In the genomic region with DNA sequence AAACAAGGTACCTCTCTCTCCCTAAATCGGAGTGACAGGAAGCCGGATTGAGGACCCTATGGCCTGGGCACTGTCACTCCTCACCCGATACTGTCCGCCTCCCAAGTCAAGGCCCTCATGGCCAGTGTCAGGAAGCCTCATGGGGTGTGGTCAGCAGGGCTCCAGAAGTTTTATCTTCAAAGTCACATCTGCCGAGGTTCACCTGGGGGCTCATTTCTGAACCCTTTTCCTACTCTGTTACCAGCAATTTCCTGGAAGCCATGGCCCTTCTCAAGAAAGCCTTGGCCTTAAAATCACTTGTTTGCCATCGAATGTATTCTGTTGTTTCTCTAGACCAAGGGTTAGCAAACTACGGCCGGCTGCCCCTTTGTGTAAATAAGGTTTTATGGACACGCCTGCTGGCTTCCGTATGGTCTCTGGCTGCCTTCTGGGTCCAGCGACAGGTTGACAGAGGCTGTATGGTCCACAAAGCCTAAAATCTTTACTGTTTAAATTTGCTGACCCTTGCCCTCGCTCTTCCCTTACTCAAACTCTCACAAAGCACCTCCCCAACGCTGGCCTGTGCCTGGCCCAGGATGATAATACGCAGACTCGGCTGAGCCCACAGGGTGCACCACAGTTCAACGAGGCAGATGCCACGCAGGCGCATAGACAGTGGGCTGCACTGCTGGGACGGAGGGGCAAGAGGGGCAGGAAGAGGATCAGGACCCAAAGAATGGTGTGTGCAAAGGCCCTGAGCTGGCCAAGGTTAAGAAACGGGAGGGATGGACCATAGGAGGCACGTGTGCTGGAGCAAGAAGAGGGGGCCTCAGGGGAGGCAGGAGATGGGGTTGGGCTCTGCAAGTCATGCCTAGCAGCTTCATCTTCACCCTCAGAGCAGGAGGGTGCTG, we compare ENCODE assay signal across 1 cellular context.
A peak's percentile ranks its signal among the peaks of the same experiment; 100 is the strongest.
TF ChIP-seq lines count a peak whose summit lies in the region.

No MANE protein-coding gene starts in this region.

TF ChIP-seq in K562, 482 proteins besides CTCF, POLR2A, EP300 and RAD21 (continued from another document and continues in another):
- TF ChIP-seq, protein P1, sequence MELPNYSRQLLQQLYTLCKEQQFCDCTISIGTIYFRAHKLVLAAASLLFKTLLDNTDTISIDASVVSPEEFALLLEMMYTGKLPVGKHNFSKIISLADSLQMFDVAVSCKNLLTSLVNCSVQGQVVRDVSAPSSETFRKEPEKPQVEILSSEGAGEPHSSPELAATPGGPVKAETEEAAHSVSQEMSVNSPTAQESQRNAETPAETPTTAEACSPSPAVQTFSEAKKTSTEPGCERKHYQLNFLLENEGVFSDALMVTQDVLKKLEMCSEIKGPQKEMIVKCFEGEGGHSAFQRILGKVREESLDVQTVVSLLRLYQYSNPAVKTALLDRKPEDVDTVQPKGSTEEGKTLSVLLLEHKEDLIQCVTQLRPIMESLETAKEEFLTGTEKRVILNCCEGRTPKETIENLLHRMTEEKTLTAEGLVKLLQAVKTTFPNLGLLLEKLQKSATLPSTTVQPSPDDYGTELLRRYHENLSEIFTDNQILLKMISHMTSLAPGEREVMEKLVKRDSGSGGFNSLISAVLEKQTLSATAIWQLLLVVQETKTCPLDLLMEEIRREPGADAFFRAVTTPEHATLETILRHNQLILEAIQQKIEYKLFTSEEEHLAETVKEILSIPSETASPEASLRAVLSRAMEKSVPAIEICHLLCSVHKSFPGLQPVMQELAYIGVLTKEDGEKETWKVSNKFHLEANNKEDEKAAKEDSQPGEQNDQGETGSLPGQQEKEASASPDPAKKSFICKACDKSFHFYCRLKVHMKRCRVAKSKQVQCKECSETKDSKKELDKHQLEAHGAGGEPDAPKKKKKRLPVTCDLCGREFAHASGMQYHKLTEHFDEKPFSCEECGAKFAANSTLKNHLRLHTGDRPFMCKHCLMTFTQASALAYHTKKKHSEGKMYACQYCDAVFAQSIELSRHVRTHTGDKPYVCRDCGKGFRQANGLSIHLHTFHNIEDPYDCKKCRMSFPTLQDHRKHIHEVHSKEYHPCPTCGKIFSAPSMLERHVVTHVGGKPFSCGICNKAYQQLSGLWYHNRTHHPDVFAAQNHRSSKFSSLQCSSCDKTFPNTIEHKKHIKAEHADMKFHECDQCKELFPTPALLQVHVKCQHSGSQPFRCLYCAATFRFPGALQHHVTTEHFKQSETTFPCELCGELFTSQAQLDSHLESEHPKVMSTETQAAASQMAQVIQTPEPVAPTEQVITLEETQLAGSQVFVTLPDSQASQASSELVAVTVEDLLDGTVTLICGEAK (IDR thresholded peaks at IDR 0.05) = no peak
- TF ChIP-seq, protein P1 (CRISPR knock-in tag; IDR thresholded peaks at IDR 0.05) = no peak
- TF ChIP-seq, protein P2, sequence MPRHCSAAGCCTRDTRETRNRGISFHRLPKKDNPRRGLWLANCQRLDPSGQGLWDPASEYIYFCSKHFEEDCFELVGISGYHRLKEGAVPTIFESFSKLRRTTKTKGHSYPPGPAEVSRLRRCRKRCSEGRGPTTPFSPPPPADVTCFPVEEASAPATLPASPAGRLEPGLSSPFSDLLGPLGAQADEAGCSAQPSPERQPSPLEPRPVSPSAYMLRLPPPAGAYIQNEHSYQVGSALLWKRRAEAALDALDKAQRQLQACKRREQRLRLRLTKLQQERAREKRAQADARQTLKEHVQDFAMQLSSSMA (CRISPR knock-in tag; IDR thresholded peaks at IDR 0.05) = no peak
- TF ChIP-seq ZNF184 (CRISPR knock-in tag; IDR thresholded peaks at IDR 0.05) (no peak), TGIF2 (CRISPR knock-in tag; IDR thresholded peaks at IDR 0.05) (no peak), NFE2L1 (tag; IDR thresholded peaks at IDR 0.05; ENCODE audit: borderline replicate concordance, low read depth) (no peak), SNIP1 (IDR thresholded peaks at IDR 0.05; ENCODE audit: low read depth) (no peak), ZNF3 (CRISPR knock-in tag; IDR thresholded peaks at IDR 0.05) (no peak), HNRNPLL (IDR thresholded peaks at IDR 0.05; ENCODE audit: low read depth, low read length, poor library complexity, severe bottlenecking) (no peak), ARID2 (IDR thresholded peaks at IDR 0.05) (no peak), TBP (optimal IDR thresholded peaks at IDR 0.05; ENCODE audit: low read depth, low read length) (no peak), NRF1 (conservative IDR thresholded peaks at IDR 0.05 in 1 of 2, IDR thresholded peaks at IDR 0.05 in 1 of 2) (peak; percentile 83 to 85), TCF7 (IDR thresholded peaks at IDR 0.05; ENCODE audit: borderline replicate concordance) (peak; percentile 90), KLF1 (tag; IDR thresholded peaks at IDR 0.05) (no peak), GATAD2A (IDR thresholded peaks at IDR 0.05) (no peak), POLR3A (IDR thresholded peaks at IDR 0.05; ENCODE audit: borderline replicate concordance, extremely low read depth, insufficient read depth, insufficient read length) (no peak), ZC3H8 (IDR thresholded peaks at IDR 0.05) (no peak), ZNF586 (CRISPR knock-in tag; conservative IDR thresholded peaks at IDR 0.05) (no peak)
- TF ChIP-seq, protein P3, sequence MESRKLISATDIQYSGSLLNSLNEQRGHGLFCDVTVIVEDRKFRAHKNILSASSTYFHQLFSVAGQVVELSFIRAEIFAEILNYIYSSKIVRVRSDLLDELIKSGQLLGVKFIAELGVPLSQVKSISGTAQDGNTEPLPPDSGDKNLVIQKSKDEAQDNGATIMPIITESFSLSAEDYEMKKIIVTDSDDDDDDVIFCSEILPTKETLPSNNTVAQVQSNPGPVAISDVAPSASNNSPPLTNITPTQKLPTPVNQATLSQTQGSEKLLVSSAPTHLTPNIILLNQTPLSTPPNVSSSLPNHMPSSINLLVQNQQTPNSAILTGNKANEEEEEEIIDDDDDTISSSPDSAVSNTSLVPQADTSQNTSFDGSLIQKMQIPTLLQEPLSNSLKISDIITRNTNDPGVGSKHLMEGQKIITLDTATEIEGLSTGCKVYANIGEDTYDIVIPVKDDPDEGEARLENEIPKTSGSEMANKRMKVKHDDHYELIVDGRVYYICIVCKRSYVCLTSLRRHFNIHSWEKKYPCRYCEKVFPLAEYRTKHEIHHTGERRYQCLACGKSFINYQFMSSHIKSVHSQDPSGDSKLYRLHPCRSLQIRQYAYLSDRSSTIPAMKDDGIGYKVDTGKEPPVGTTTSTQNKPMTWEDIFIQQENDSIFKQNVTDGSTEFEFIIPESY (CRISPR knock-in tag; IDR thresholded peaks at IDR 0.05) = no peak
- TF ChIP-seq, protein P4, sequence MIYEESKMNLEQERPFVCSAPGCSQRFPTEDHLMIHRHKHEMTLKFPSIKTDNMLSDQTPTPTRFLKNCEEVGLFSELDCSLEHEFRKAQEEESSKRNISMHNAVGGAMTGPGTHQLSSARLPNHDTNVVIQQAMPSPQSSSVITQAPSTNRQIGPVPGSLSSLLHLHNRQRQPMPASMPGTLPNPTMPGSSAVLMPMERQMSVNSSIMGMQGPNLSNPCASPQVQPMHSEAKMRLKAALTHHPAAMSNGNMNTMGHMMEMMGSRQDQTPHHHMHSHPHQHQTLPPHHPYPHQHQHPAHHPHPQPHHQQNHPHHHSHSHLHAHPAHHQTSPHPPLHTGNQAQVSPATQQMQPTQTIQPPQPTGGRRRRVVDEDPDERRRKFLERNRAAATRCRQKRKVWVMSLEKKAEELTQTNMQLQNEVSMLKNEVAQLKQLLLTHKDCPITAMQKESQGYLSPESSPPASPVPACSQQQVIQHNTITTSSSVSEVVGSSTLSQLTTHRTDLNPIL (CRISPR knock-in tag; IDR thresholded peaks at IDR 0.05) = no peak
- TF ChIP-seq, protein P5, sequence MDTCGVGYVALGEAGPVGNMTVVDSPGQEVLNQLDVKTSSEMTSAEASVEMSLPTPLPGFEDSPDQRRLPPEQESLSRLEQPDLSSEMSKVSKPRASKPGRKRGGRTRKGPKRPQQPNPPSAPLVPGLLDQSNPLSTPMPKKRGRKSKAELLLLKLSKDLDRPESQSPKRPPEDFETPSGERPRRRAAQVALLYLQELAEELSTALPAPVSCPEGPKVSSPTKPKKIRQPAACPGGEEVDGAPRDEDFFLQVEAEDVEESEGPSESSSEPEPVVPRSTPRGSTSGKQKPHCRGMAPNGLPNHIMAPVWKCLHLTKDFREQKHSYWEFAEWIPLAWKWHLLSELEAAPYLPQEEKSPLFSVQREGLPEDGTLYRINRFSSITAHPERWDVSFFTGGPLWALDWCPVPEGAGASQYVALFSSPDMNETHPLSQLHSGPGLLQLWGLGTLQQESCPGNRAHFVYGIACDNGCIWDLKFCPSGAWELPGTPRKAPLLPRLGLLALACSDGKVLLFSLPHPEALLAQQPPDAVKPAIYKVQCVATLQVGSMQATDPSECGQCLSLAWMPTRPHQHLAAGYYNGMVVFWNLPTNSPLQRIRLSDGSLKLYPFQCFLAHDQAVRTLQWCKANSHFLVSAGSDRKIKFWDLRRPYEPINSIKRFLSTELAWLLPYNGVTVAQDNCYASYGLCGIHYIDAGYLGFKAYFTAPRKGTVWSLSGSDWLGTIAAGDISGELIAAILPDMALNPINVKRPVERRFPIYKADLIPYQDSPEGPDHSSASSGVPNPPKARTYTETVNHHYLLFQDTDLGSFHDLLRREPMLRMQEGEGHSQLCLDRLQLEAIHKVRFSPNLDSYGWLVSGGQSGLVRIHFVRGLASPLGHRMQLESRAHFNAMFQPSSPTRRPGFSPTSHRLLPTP (IDR thresholded peaks at IDR 0.05; ENCODE audit: borderline replicate concordance, extremely low read depth, insufficient read length) = no peak
- TF ChIP-seq, protein P6, sequence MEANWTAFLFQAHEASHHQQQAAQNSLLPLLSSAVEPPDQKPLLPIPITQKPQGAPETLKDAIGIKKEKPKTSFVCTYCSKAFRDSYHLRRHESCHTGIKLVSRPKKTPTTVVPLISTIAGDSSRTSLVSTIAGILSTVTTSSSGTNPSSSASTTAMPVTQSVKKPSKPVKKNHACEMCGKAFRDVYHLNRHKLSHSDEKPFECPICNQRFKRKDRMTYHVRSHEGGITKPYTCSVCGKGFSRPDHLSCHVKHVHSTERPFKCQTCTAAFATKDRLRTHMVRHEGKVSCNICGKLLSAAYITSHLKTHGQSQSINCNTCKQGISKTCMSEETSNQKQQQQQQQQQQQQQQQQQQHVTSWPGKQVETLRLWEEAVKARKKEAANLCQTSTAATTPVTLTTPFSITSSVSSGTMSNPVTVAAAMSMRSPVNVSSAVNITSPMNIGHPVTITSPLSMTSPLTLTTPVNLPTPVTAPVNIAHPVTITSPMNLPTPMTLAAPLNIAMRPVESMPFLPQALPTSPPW (CRISPR knock-in tag; IDR thresholded peaks at IDR 0.05) = no peak
- TF ChIP-seq, protein P7, sequence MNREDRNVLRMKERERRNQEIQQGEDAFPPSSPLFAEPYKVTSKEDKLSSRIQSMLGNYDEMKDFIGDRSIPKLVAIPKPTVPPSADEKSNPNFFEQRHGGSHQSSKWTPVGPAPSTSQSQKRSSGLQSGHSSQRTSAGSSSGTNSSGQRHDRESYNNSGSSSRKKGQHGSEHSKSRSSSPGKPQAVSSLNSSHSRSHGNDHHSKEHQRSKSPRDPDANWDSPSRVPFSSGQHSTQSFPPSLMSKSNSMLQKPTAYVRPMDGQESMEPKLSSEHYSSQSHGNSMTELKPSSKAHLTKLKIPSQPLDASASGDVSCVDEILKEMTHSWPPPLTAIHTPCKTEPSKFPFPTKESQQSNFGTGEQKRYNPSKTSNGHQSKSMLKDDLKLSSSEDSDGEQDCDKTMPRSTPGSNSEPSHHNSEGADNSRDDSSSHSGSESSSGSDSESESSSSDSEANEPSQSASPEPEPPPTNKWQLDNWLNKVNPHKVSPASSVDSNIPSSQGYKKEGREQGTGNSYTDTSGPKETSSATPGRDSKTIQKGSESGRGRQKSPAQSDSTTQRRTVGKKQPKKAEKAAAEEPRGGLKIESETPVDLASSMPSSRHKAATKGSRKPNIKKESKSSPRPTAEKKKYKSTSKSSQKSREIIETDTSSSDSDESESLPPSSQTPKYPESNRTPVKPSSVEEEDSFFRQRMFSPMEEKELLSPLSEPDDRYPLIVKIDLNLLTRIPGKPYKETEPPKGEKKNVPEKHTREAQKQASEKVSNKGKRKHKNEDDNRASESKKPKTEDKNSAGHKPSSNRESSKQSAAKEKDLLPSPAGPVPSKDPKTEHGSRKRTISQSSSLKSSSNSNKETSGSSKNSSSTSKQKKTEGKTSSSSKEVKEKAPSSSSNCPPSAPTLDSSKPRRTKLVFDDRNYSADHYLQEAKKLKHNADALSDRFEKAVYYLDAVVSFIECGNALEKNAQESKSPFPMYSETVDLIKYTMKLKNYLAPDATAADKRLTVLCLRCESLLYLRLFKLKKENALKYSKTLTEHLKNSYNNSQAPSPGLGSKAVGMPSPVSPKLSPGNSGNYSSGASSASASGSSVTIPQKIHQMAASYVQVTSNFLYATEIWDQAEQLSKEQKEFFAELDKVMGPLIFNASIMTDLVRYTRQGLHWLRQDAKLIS (CRISPR knock-in tag; IDR thresholded peaks at IDR 0.05) = no peak
